20 cellular contexts compared by ENCODE assay signal in genomic region chr2:228367356-228367755, GRCh38.
"Had no signal": no experiment of that assay in that cellular context is flagged by ENCODE, and none has a peak within 500 bp of the region (broad histone marks: within the 10 kb centered on the region; RNA-seq: fewer than 3 reads in every experiment).

No MANE protein-coding gene starts in this region.

- H3K9me3 ChIP-seq: colonic mucosa, neutrophil, pancreas, sigmoid colon, testis had no signal

- DNase-seq: activated CD4-positive, alpha-beta T cell treated with anti-CD3 and anti-CD28 coated beads, Interleukin-2, amount 10 ng/mL, durations not matched to agents 7 days and 5 days; activated CD8-positive, alpha-beta T cell treated with anti-CD3 and anti-CD28 coated beads, Interleukin-2, amount 10 ng/mL, durations not matched to agents 7 days and 5 days; activated naive CD4-positive, alpha-beta T cell treated with Interleukin-2 at 50 U/mL for 16 hours; activated naive CD8-positive, alpha-beta T cell treated with anti-CD3 and anti-CD28 coated beads, Interleukin-2, amount 10 ng/mL, durations not matched to agents 7 days and 5 days; activated T-cell treated with anti-CD3 and anti-CD28 coated beads, Interleukin-2, amount 50 U/mL, for 24 hours; amygdala; colonic mucosa; erythroblast; foreskin melanocyte; glutamatergic neuron; hypothalamus; sigmoid colon; stimulated activated CD4-positive, alpha-beta T cell treated with anti-CD3 and anti-CD28 coated beads, Interleukin-4, amount 100 ng/mL, for 4 hours; testis had no signal

- H3K27ac ChIP-seq: colonic mucosa, neutrophil, pancreas, sigmoid colon, testis had no signal

- H3K4me3 ChIP-seq: colonic mucosa, lung, pancreas, sigmoid colon, testis had no signal

- H3K27me3 ChIP-seq: colonic mucosa, neutrophil, pancreas, sigmoid colon, testis had no signal

- H3K36me3 ChIP-seq: colonic mucosa, neutrophil, pancreas, sigmoid colon had no signal

- ATAC-seq: activated CD4-positive, CD25-positive, alpha-beta regulatory T cell treated with anti-CD3 and anti-CD28 coated beads, Interleukin-2, amount 50 U/mL, for 24 hours; activated CD8-positive, alpha-beta T cell treated with anti-CD3 and anti-CD28 coated beads, Interleukin-2, amount 10 ng/mL, durations not matched to agents 7 days and 5 days; natural killer cell treated with Interleukin-12 subunit alpha and Interleukin-12 subunit beta and Interleukin-15 and Interleukin-18, amount 100 ng/mL, for 72 hours; pancreas; stimulated activated memory B cell treated with anti-CD40 and anti-IgM and Interleukin-4, amounts not matched to agents 10 μg/mL and 1 μg/mL and 100 μg/mL, for 72 hours had no signal

- H3K4me1 ChIP-seq: colonic mucosa, sigmoid colon, testis had no signal
